Comparison of ENCODE assay signal across 10 cellular contexts in the genomic region with DNA sequence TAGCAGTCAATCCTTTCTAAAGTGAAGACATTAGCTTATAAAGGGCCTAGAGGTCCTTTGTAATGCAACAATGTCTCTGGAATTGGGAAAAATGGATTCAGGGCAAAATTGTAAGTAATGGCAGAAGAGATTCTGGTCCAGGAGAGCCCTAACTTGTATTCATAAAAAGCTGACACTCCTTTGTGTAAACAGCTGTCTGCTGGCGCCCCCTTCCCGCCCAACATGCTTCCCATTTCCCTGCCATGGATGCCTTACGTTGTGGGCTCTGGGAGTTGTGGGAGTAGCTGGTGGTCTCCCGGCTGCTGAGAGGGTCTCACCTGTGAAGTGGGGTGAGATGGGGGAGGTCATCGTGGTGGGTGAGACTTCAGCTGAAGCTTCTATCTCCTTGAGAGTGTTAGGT. TPM values are rescaled to one million over a fixed set of nuclear protein-coding genes. Genes with fewer than 3 reads are reported as not detected.
DNase-seq lines count a peak whose midpoint lies in the region; ATAC-seq, FAIRE-seq and TF ChIP-seq lines count a peak whose summit lies in the region.
"Had no signal": no experiment of that assay in that cellular context is flagged by ENCODE, and none has a peak within 500 bp of the region (broad histone marks: within the 10 kb centered on the region; RNA-seq: fewer than 3 reads in every experiment).

No MANE protein-coding gene starts in this region.

- no peak for FAIRE-seq in small intestine (lab: Jason Lieb, UNC)
- no peak for FAIRE-seq in RCC 7860 (lab: Jason Lieb, UNC)
- FAIRE-seq: A204.1 had no signal

- H3K27me3 ChIP-seq in PC-3 (ENCODE audit: low read length) (no peaks in the 10 kb centered on the region), small intestine (ENCODE audit: control insufficient read depth in 2 of 2, insufficient read depth in 2 of 2, low read length in 2 of 2) (no peaks in the 10 kb centered on the region), mammary epithelial cell (ENCODE audit: insufficient read depth, low read length) (no peaks in the 10 kb centered on the region)

- H2AFZ ChIP-seq in PC-3 (ENCODE audit: low read length): no peak overlapping the region
- H2AFZ ChIP-seq in mammary epithelial cell (ENCODE audit: low read depth, low read length): no peak overlapping the region

- POLR2A ChIA-PET in PC-3 (lab: Charles Lee; ENCODE audit: unreplicated experiment): no interaction called here

- in situ Hi-C loops in mammary epithelial cell (cut with MboI; ENCODE audit: low sequenced_read_pairs in 2 of 2): no loop called here

- H3K9ac ChIP-seq in PC-3 (ENCODE audit: low read length) (no peak overlapping the region), mammary epithelial cell (ENCODE audit: insufficient read depth, low read length) (no peak overlapping the region)

- H3K27ac ChIP-seq in PC-3 (ENCODE audit: low read length) (no peak overlapping the region), small intestine (ENCODE audit: low read depth in 1 of 2, low read length in 1 of 2) (no peak overlapping the region), mammary epithelial cell (ENCODE audit: insufficient read depth, low read depth, low read length) (no peak overlapping the region)

- no peaks in the 10 kb centered on the region for H3K36me3 ChIP-seq in PC-3 (ENCODE audit: low read depth, low read length)
- peaks cover 0 to under 1% of the 10 kb centered on the region in 2 donors for H3K36me3 ChIP-seq in small intestine (ENCODE audit: control insufficient read depth in 2 of 2, insufficient read depth in 2 of 2, low read length in 2 of 2)
- no peaks in the 10 kb centered on the region for H3K36me3 ChIP-seq in mammary epithelial cell (ENCODE audit: insufficient read depth, low read length)

- no peaks in the 10 kb centered on the region for H3K79me2 ChIP-seq in PC-3 (ENCODE audit: low read length)
- H3K79me2 ChIP-seq in mammary epithelial cell (ENCODE audit: insufficient read depth, low read length): no peaks in the 10 kb centered on the region

- H3K4me3 ChIP-seq in PC-3 (ENCODE audit: low read length): no peak overlapping the region
- H3K4me3 ChIP-seq in small intestine (ENCODE audit: low read depth in 1 of 2, low read length in 2 of 2): no peak overlapping the region
- H3K4me3 ChIP-seq in mammary epithelial cell (replicated peaks in 1 of 3; ENCODE audit: insufficient read depth in 1 of 3, low read depth in 2 of 3, low read length in 3 of 3): no peak overlapping the region

- no peaks in the 10 kb centered on the region for H3F3A ChIP-seq in PC-3 (ENCODE audit: low read length, unreplicated experiment)

- H3K4me2 ChIP-seq in PC-3 (ENCODE audit: low read length) (no peak overlapping the region), mammary epithelial cell (ENCODE audit: insufficient read depth, low read depth, low read length) (no peak overlapping the region)

- 0 out of 2 replicates have a peak, but pooled peaks have one; percentile 16 for TF ChIP-seq CTCF in PC-3 (conservative IDR thresholded peaks at IDR 0.05; ENCODE audit: low read depth, low read length)
- TF ChIP-seq CTCF in mammary epithelial cell (conservative IDR thresholded peaks at IDR 0.05 in 1 of 2, IDR thresholded peaks at IDR 0.05 in 1 of 2; ENCODE audit: extremely low read depth in 1 of 2, insufficient read depth in 1 of 2, low read depth in 1 of 2, low read length in 2 of 2): no peak

- intact Hi-C loops in PC-3 (cut with micrococcal nuclease): no loop called here
- intact Hi-C loops in left ventricle myocardium superior (cut with micrococcal nuclease): no loop called here
- intact Hi-C loops in mammary epithelial cell (cut with micrococcal nuclease): no loop called here

- H3K9me3 ChIP-seq in PC-3 (ENCODE audit: low read length) (no peaks in the 10 kb centered on the region), small intestine (ENCODE audit: control insufficient read depth, low read depth) (no peaks in the 10 kb centered on the region), mammary epithelial cell (replicated peaks; ENCODE audit: insufficient read depth, low read length) (peaks cover 24% of the 10 kb centered on the region)

- 19 to 49% (median 36%) methylated on average over 5 of the region's 5 CpGs for WGBS in small intestine, 3 donors
- 89% methylated on average over 4 of the region's 5 CpGs for WGBS in mammary epithelial cell (ENCODE audit: low coverage, missing lambda C conversion rate)

- BruUV-seq in PC-3 (replicated peaks; lab: Mats Ljungman, UMichigan): no TSS peak
- no TSS peak for BruUV-seq in mammary epithelial cell (replicated peaks; lab: Mats Ljungman, UMichigan)

- H3K9me2 ChIP-seq in PC-3 (replicated peaks; ENCODE audit: low read length): no peaks in the 10 kb centered on the region

- CTCF ChIA-PET in PC-3 (lab: Charles Lee) (no interaction called here), mammary epithelial cell (lab: Charles Lee; ENCODE audit: low non-redundant PET) (no interaction called here)

- H3K4me1 ChIP-seq in PC-3 (ENCODE audit: insufficient read depth, low read length): no peaks in the 10 kb centered on the region
- no peaks in the 10 kb centered on the region for H3K4me1 ChIP-seq in small intestine (ENCODE audit: control insufficient read depth in 2 of 2, insufficient read depth in 1 of 2, low read depth in 1 of 2, low read length in 1 of 2)
- no peaks in the 10 kb centered on the region for H3K4me1 ChIP-seq in mammary epithelial cell (ENCODE audit: insufficient read depth, low read length)

- DNase-seq in NCI-H1417 (lab: John Stamatoyannopoulos, UW) (peak; percentile 14 to 42 (median 28)), NCI-H1417 treated with DMSO at 0.1 percent for 48 hours (lab: John Stamatoyannopoulos, UW) (no peak), PC-3 (no peak), left ventricle myocardium superior (peak; percentile 57), small intestine (peak; percentile 48), mammary epithelial cell (no peak), DMS79 (lab: John Stamatoyannopoulos, UW) (no peak), RCC 7860 (ENCODE audit: low spot score) (no peak)
- DNase-seq: NCI-H2081 had no signal

- ATAC-seq in PC-3 (no peak), left ventricle myocardium superior (no peak)

- dilution Hi-C loops in mammary epithelial cell (cut with HindIII; ENCODE audit: low sequenced_read_pairs): loop anchor here (5.0 kb wide), 1 partner anchor 53 kb away; no protein-coding TSS in a partner anchor

- H4K20me1 ChIP-seq in PC-3 (ENCODE audit: low read length) (no peaks in the 10 kb centered on the region), mammary epithelial cell (ENCODE audit: insufficient read depth, low read length) (no peaks in the 10 kb centered on the region)

RNA-seq across cellular contexts. Expression of a gene that starts 2.3 kb away (rescaled TPM):
- total RNA-seq in PC-3 (2014; rRNA removed) (0.77 TPM in 1 of 2 replicates, not detected in the other), left ventricle myocardium superior (2.2 TPM), mammary epithelial cell (not detected)
- polyA plus RNA-seq in small intestine (1 to 10 TPM; 2.6 to 5.9 (median 4.5) TPM), mammary epithelial cell (not detected)
- not detected for polyA minus RNA-seq in mammary epithelial cell

RNA-seq across cellular contexts. Expression of a gene that starts 9.1 kb away (rescaled TPM):
- 2.3 and 4.3 TPM in 2 replicates for total RNA-seq in PC-3 (2014; rRNA removed)
- 8.6 TPM for total RNA-seq in left ventricle myocardium superior
- 1 to 10 TPM; 6.2 to 8.8 (median 7.8) TPM for polyA plus RNA-seq in small intestine
- total RNA-seq in mammary epithelial cell: under 1 TPM in 1 of 2 donors, not detected in 1; 0.14 TPM
- 0.12 TPM for polyA plus RNA-seq in mammary epithelial cell
- polyA minus RNA-seq in mammary epithelial cell: not detected

RNA-seq across cellular contexts. Expression of a gene that starts 18.0 kb away (rescaled TPM):
- total RNA-seq in PC-3 (2014; rRNA removed) (17.0 and 23.8 TPM in 2 replicates), left ventricle myocardium superior (30.1 TPM), mammary epithelial cell (10 to 100 TPM; 14.8 to 34.8 TPM)
- polyA plus RNA-seq in small intestine (10 to 100 TPM; 29.3 to 30.9 (median 30.0) TPM), mammary epithelial cell (20.3 TPM)
- 40.3 TPM for polyA minus RNA-seq in mammary epithelial cell

RNA-seq across cellular contexts. Expression of a gene that starts 37.7 kb away (rescaled TPM):
- total RNA-seq in PC-3 (2014; rRNA removed) (216 and 231 TPM in 2 replicates), left ventricle myocardium superior (159 TPM), mammary epithelial cell (100 to 1,000 TPM; 178 to 187 TPM)
- polyA plus RNA-seq in small intestine (100 to 1,000 TPM in 1 of 3 donors, 10 to 100 TPM in 2; 88.2 to 123 (median 94.8) TPM), mammary epithelial cell (85.5 TPM)
- 298 TPM for polyA minus RNA-seq in mammary epithelial cell

RNA-seq across cellular contexts. Expression of a gene that starts 44.3 kb away (rescaled TPM):
- total RNA-seq in PC-3 (2014; rRNA removed) (19.6 and 22.3 TPM in 2 replicates), left ventricle myocardium superior (31.8 TPM), mammary epithelial cell (10 to 100 TPM; 12.8 to 45.0 TPM)
- polyA plus RNA-seq in small intestine (10 to 100 TPM; 26.2 to 38.2 (median 31.0) TPM), mammary epithelial cell (40.9 TPM)
- 20.6 TPM for polyA minus RNA-seq in mammary epithelial cell

Comparison
In these comparisons a context has a peak if more than half of its experiments do, and no peak if none do; other contexts are left out.
1. DNase-seq: peak in NCI-H1417 (3 of 3), left ventricle myocardium superior (single experiment) and small intestine (single experiment); none in NCI-H1417 treated with DMSO at 0.1 percent for 48 hours (single experiment), PC-3 (single experiment), mammary epithelial cell (single experiment), DMS79 (single experiment) and RCC 7860 (single experiment).